Comparison of ENCODE assay signal across 1 cellular context in genomic region chr6:34237722-34238506, GRCh38.
TF ChIP-seq lines count a peak whose summit lies in the region.

No MANE protein-coding gene starts in this region.

TF ChIP-seq in HepG2, 621 proteins besides CTCF, POLR2A, EP300 and RAD21 (continued from another document and continues in another):
- TF ChIP-seq PATZ1 (CRISPR knock-in tag; IDR thresholded peaks at IDR 0.05) = peak; percentile 95
- no peak; the same call in 1 of the 2 replicates for TF ChIP-seq SKIL (CRISPR knock-in tag; IDR thresholded peaks at IDR 0.05; ENCODE audit: borderline replicate concordance)
- TF ChIP-seq ZBTB7B (CRISPR knock-in tag; IDR thresholded peaks at IDR 0.05) = peak; percentile 93
- peak; percentile 98 for TF ChIP-seq BORCS8-MEF2B (CRISPR knock-in tag; IDR thresholded peaks at IDR 0.05)
- TF ChIP-seq ZNF296 (CRISPR knock-in tag; conservative IDR thresholded peaks at IDR 0.05) = peak; percentile 88; the same call in 1 of the 2 replicates
- 0 out of 2 replicates have a peak, but pooled peaks have one; percentile 69 for TF ChIP-seq KLF13 (CRISPR knock-in tag; IDR thresholded peaks at IDR 0.05)
- peak; percentile 99 for TF ChIP-seq ZNF431 (CRISPR knock-in tag; IDR thresholded peaks at IDR 0.05; ENCODE audit: borderline replicate concordance, low read depth)
- TF ChIP-seq, protein P1, sequence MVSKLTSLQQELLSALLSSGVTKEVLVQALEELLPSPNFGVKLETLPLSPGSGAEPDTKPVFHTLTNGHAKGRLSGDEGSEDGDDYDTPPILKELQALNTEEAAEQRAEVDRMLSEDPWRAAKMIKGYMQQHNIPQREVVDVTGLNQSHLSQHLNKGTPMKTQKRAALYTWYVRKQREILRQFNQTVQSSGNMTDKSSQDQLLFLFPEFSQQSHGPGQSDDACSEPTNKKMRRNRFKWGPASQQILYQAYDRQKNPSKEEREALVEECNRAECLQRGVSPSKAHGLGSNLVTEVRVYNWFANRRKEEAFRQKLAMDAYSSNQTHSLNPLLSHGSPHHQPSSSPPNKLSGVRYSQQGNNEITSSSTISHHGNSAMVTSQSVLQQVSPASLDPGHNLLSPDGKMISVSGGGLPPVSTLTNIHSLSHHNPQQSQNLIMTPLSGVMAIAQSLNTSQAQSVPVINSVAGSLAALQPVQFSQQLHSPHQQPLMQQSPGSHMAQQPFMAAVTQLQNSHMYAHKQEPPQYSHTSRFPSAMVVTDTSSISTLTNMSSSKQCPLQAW (CRISPR knock-in tag; IDR thresholded peaks at IDR 0.05) = peak; percentile 15; the same call in 1 of the 2 replicates
- no peak for TF ChIP-seq HNRNPUL1 (IDR thresholded peaks at IDR 0.05; ENCODE audit: low read depth, low read length)
- no peak for TF ChIP-seq ZNF550 (CRISPR knock-in tag; IDR thresholded peaks at IDR 0.05; ENCODE audit: borderline replicate concordance)
- TF ChIP-seq ZNF562 (CRISPR knock-in tag; IDR thresholded peaks at IDR 0.05; ENCODE audit: borderline replicate concordance) = peak; percentile 86
- TF ChIP-seq CSRNP1 (CRISPR knock-in tag; IDR thresholded peaks at IDR 0.05) = peak; percentile 98
- TF ChIP-seq ZNF589 (CRISPR knock-in tag; conservative IDR thresholded peaks at IDR 0.05) = peak; percentile 92; the same call in 1 of the 2 replicates
- TF ChIP-seq ZNF564 (CRISPR knock-in tag; IDR thresholded peaks at IDR 0.05) = peak; percentile 98
- peak; percentile 90; the same call in 1 of the 2 replicates for TF ChIP-seq KLF11 (CRISPR knock-in tag; IDR thresholded peaks at IDR 0.05)
- TF ChIP-seq SMAD3 (CRISPR knock-in tag; IDR thresholded peaks at IDR 0.05) = no peak
- TF ChIP-seq UBTF (CRISPR knock-in tag; IDR thresholded peaks at IDR 0.05) = peak; percentile 73; the same call in 1 of the 2 replicates
- peak; percentile 99 for TF ChIP-seq ZNF142 (CRISPR knock-in tag; IDR thresholded peaks at IDR 0.05)
- TF ChIP-seq ZSCAN20 (CRISPR knock-in tag; IDR thresholded peaks at IDR 0.05; ENCODE audit: borderline replicate concordance) = peak; percentile 98; the same call in 1 of the 2 replicates
- peak; percentile 38; the same call in 1 of the 2 replicates for TF ChIP-seq MAZ (IDR thresholded peaks at IDR 0.05; ENCODE audit: borderline replicate concordance, low read depth, low read length)
- TF ChIP-seq MAZ (CRISPR knock-in tag; IDR thresholded peaks at IDR 0.05; ENCODE audit: low read depth) = peak; percentile 99
- peak; percentile 72; the same call in 1 of the 2 replicates for TF ChIP-seq ZNF367 (CRISPR knock-in tag; IDR thresholded peaks at IDR 0.05; ENCODE audit: borderline replicate concordance)
- no peak for TF ChIP-seq ZNF34 (CRISPR knock-in tag; IDR thresholded peaks at IDR 0.05; ENCODE audit: borderline replicate concordance)
- 0 out of 2 replicates have a peak, but pooled peaks have one; percentile 67 for TF ChIP-seq ZBTB3 (CRISPR knock-in tag; IDR thresholded peaks at IDR 0.05; ENCODE audit: borderline replicate concordance, low read depth)
- TF ChIP-seq, protein P2, sequence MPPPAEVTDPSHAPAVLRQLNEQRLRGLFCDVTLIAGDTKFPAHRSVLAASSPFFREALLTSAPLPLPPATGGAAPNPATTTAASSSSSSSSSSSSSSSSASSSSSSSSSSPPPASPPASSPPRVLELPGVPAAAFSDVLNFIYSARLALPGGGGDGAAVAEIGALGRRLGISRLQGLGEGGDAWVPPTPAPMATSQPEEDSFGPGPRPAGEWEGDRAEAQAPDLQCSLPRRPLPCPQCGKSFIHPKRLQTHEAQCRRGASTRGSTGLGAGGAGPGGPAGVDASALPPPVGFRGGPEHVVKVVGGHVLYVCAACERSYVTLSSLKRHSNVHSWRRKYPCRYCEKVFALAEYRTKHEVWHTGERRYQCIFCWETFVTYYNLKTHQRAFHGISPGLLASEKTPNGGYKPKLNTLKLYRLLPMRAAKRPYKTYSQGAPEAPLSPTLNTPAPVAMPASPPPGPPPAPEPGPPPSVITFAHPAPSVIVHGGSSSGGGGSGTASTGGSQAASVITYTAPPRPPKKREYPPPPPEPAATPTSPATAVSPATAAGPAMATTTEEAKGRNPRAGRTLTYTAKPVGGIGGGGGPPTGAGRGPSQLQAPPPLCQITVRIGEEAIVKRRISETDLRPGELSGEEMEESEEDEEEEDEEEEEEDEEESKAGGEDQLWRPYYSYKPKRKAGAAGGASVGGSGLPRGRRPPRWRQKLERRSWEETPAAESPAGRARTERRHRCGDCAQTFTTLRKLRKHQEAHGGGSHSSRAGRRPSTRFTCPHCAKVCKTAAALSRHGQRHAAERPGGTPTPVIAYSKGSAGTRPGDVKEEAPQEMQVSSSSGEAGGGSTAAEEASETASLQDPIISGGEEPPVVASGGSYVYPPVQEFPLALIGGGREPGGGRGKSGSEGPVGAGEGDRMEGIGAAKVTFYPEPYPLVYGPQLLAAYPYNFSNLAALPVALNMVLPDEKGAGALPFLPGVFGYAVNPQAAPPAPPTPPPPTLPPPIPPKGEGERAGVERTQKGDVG (CRISPR knock-in tag; IDR thresholded peaks at IDR 0.05; ENCODE audit: borderline replicate concordance) = peak; percentile 45; the same call in 1 of the 2 replicates
- TF ChIP-seq, protein P3, sequence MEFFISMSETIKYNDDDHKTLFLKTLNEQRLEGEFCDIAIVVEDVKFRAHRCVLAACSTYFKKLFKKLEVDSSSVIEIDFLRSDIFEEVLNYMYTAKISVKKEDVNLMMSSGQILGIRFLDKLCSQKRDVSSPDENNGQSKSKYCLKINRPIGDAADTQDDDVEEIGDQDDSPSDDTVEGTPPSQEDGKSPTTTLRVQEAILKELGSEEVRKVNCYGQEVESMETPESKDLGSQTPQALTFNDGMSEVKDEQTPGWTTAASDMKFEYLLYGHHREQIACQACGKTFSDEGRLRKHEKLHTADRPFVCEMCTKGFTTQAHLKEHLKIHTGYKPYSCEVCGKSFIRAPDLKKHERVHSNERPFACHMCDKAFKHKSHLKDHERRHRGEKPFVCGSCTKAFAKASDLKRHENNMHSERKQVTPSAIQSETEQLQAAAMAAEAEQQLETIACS (CRISPR knock-in tag; IDR thresholded peaks at IDR 0.05) = peak; percentile 82
- no peak for TF ChIP-seq ZNF850 (CRISPR knock-in tag; conservative IDR thresholded peaks at IDR 0.05)
- peak; percentile 30; the same call in 1 of the 2 replicates for TF ChIP-seq ZNF354B (CRISPR knock-in tag; IDR thresholded peaks at IDR 0.05)
- TF ChIP-seq RNF2 (conservative IDR thresholded peaks at IDR 0.05; ENCODE audit: low read depth) = peak; percentile 97
- TF ChIP-seq KDM2A (CRISPR knock-in tag; IDR thresholded peaks at IDR 0.05; ENCODE audit: borderline replicate concordance, low read depth) = peak; percentile 81; the same call in 1 of the 2 replicates
- TF ChIP-seq, protein P4, sequence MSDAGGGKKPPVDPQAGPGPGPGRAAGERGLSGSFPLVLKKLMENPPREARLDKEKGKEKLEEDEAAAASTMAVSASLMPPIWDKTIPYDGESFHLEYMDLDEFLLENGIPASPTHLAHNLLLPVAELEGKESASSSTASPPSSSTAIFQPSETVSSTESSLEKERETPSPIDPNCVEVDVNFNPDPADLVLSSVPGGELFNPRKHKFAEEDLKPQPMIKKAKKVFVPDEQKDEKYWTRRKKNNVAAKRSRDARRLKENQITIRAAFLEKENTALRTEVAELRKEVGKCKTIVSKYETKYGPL (CRISPR knock-in tag; IDR thresholded peaks at IDR 0.05) = peak; percentile 84
- TF ChIP-seq REL (CRISPR knock-in tag; conservative IDR thresholded peaks at IDR 0.05) = peak; percentile 90
- TF ChIP-seq BCL6 (CRISPR knock-in tag; IDR thresholded peaks at IDR 0.05) = 0 out of 2 replicates have a peak, but pooled peaks have one; percentile 36
- TF ChIP-seq POLR2AphosphoS2 (IDR thresholded peaks at IDR 0.05; ENCODE audit: low read depth, low read length) = no peak
